1 cellular context compared by ENCODE assay signal in genomic region chr1:58898739-58899580, GRCh38.
TF ChIP-seq lines count a peak whose summit lies in the region.

No MANE protein-coding gene starts in this region.

TF ChIP-seq in HepG2, 621 proteins besides CTCF, POLR2A, EP300 and RAD21 (continued from another document and continues in another):
- no peak for TF ChIP-seq PRDM4 (CRISPR knock-in tag; IDR thresholded peaks at IDR 0.05; ENCODE audit: borderline replicate concordance)
- TF ChIP-seq, protein P1, sequence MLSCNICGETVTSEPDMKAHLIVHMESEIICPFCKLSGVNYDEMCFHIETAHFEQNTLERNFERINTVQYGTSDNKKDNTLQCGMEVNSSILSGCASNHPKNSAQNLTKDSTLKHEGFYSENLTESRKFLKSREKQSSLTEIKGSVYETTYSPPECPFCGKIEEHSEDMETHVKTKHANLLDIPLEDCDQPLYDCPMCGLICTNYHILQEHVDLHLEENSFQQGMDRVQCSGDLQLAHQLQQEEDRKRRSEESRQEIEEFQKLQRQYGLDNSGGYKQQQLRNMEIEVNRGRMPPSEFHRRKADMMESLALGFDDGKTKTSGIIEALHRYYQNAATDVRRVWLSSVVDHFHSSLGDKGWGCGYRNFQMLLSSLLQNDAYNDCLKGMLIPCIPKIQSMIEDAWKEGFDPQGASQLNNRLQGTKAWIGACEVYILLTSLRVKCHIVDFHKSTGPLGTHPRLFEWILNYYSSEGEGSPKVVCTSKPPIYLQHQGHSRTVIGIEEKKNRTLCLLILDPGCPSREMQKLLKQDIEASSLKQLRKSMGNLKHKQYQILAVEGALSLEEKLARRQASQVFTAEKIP (CRISPR knock-in tag; IDR thresholded peaks at IDR 0.05; ENCODE audit: borderline replicate concordance) = no peak
- TF ChIP-seq, protein P2, sequence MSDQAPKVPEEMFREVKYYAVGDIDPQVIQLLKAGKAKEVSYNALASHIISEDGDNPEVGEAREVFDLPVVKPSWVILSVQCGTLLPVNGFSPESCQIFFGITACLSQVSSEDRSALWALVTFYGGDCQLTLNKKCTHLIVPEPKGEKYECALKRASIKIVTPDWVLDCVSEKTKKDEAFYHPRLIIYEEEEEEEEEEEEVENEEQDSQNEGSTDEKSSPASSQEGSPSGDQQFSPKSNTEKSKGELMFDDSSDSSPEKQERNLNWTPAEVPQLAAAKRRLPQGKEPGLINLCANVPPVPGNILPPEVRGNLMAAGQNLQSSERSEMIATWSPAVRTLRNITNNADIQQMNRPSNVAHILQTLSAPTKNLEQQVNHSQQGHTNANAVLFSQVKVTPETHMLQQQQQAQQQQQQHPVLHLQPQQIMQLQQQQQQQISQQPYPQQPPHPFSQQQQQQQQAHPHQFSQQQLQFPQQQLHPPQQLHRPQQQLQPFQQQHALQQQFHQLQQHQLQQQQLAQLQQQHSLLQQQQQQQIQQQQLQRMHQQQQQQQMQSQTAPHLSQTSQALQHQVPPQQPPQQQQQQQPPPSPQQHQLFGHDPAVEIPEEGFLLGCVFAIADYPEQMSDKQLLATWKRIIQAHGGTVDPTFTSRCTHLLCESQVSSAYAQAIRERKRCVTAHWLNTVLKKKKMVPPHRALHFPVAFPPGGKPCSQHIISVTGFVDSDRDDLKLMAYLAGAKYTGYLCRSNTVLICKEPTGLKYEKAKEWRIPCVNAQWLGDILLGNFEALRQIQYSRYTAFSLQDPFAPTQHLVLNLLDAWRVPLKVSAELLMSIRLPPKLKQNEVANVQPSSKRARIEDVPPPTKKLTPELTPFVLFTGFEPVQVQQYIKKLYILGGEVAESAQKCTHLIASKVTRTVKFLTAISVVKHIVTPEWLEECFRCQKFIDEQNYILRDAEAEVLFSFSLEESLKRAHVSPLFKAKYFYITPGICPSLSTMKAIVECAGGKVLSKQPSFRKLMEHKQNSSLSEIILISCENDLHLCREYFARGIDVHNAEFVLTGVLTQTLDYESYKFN (CRISPR knock-in tag; conservative IDR thresholded peaks at IDR 0.05) = peak; percentile 93
- no peak for TF ChIP-seq ZNF83 (CRISPR knock-in tag; IDR thresholded peaks at IDR 0.05; ENCODE audit: borderline replicate concordance)
- peak; percentile 96 for TF ChIP-seq HNF4A (CRISPR knock-in tag; IDR thresholded peaks at IDR 0.05)
- no peak for TF ChIP-seq ZFP36 (IDR thresholded peaks at IDR 0.05; ENCODE audit: borderline replicate concordance, low read depth, low read length, partially characterized antibody)
- peak; percentile 33; the same call in 1 of the 2 replicates for TF ChIP-seq ZNF263 (CRISPR knock-in tag; IDR thresholded peaks at IDR 0.05)
- TF ChIP-seq ZNF180 (CRISPR knock-in tag; IDR thresholded peaks at IDR 0.05; ENCODE audit: borderline replicate concordance, low read depth) = no peak
- TF ChIP-seq, protein P3, sequence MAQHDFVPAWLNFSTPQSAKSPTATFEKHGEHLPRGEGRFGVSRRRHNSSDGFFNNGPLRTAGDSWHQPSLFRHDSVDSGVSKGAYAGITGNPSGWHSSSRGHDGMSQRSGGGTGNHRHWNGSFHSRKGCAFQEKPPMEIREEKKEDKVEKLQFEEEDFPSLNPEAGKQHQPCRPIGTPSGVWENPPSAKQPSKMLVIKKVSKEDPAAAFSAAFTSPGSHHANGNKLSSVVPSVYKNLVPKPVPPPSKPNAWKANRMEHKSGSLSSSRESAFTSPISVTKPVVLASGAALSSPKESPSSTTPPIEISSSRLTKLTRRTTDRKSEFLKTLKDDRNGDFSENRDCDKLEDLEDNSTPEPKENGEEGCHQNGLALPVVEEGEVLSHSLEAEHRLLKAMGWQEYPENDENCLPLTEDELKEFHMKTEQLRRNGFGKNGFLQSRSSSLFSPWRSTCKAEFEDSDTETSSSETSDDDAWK (CRISPR knock-in tag; IDR thresholded peaks at IDR 0.05) = no peak
- TF ChIP-seq ZKSCAN5 (CRISPR knock-in tag; IDR thresholded peaks at IDR 0.05) = no peak
- TF ChIP-seq ZFYVE20 (CRISPR knock-in tag; IDR thresholded peaks at IDR 0.05; ENCODE audit: borderline replicate concordance, low read depth) = no peak
- TF ChIP-seq GABPA (IDR thresholded peaks at IDR 0.05; ENCODE audit: low read depth, low read length) = no peak
- peak; percentile 49; the same call in 1 of the 2 replicates for TF ChIP-seq GABPA (CRISPR knock-in tag; IDR thresholded peaks at IDR 0.05; ENCODE audit: low read depth)
- TF ChIP-seq ATF4 (CRISPR knock-in tag; IDR thresholded peaks at IDR 0.05) = no peak
- TF ChIP-seq MIER3 (CRISPR knock-in tag; IDR thresholded peaks at IDR 0.05; ENCODE audit: borderline replicate concordance) = peak; percentile 80; the same call in 1 of the 2 replicates
- TF ChIP-seq, protein P4, sequence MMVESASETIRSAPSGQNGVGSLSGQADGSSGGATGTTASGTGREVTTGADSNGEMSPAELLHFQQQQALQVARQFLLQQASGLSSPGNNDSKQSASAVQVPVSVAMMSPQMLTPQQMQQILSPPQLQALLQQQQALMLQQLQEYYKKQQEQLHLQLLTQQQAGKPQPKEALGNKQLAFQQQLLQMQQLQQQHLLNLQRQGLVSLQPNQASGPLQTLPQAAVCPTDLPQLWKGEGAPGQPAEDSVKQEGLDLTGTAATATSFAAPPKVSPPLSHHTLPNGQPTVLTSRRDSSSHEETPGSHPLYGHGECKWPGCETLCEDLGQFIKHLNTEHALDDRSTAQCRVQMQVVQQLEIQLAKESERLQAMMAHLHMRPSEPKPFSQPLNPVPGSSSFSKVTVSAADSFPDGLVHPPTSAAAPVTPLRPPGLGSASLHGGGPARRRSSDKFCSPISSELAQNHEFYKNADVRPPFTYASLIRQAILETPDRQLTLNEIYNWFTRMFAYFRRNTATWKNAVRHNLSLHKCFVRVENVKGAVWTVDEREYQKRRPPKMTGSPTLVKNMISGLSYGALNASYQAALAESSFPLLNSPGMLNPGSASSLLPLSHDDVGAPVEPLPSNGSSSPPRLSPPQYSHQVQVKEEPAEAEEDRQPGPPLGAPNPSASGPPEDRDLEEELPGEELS (CRISPR knock-in tag; IDR thresholded peaks at IDR 0.05) = peak; percentile 89
- TF ChIP-seq, protein P5, sequence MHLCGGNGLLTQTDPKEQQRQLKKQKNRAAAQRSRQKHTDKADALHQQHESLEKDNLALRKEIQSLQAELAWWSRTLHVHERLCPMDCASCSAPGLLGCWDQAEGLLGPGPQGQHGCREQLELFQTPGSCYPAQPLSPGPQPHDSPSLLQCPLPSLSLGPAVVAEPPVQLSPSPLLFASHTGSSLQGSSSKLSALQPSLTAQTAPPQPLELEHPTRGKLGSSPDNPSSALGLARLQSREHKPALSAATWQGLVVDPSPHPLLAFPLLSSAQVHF (CRISPR knock-in tag; IDR thresholded peaks at IDR 0.05) = no peak
- TF ChIP-seq ZNF672 (CRISPR knock-in tag; IDR thresholded peaks at IDR 0.05) = no peak
- TF ChIP-seq GLI4 (CRISPR knock-in tag; IDR thresholded peaks at IDR 0.05; ENCODE audit: borderline replicate concordance) = no peak
- peak; percentile 85 for TF ChIP-seq PATZ1 (CRISPR knock-in tag; IDR thresholded peaks at IDR 0.05)
- peak; percentile 93 for TF ChIP-seq BCL6 (CRISPR knock-in tag; IDR thresholded peaks at IDR 0.05)
- no peak for TF ChIP-seq ZNF274 (CRISPR knock-in tag; IDR thresholded peaks at IDR 0.05)
- no peak for TF ChIP-seq SMARCE1 (IDR thresholded peaks at IDR 0.05; ENCODE audit: borderline replicate concordance)
- no peak for TF ChIP-seq RARG (CRISPR knock-in tag; IDR thresholded peaks at IDR 0.05; ENCODE audit: low read depth)
- TF ChIP-seq ZNF367 (CRISPR knock-in tag; IDR thresholded peaks at IDR 0.05; ENCODE audit: borderline replicate concordance) = no peak
- TF ChIP-seq, protein P6, sequence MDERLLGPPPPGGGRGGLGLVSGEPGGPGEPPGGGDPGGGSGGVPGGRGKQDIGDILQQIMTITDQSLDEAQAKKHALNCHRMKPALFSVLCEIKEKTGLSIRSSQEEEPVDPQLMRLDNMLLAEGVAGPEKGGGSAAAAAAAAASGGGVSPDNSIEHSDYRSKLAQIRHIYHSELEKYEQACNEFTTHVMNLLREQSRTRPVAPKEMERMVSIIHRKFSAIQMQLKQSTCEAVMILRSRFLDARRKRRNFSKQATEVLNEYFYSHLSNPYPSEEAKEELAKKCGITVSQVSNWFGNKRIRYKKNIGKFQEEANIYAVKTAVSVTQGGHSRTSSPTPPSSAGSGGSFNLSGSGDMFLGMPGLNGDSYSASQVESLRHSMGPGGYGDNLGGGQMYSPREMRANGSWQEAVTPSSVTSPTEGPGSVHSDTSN (CRISPR knock-in tag; IDR thresholded peaks at IDR 0.05) = no peak
- TF ChIP-seq, protein P7, sequence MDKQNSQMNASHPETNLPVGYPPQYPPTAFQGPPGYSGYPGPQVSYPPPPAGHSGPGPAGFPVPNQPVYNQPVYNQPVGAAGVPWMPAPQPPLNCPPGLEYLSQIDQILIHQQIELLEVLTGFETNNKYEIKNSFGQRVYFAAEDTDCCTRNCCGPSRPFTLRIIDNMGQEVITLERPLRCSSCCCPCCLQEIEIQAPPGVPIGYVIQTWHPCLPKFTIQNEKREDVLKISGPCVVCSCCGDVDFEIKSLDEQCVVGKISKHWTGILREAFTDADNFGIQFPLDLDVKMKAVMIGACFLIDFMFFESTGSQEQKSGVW (CRISPR knock-in tag; IDR thresholded peaks at IDR 0.05; ENCODE audit: borderline replicate concordance) = no peak
- no peak for TF ChIP-seq TRIM22 (IDR thresholded peaks at IDR 0.05)
- TF ChIP-seq AGO1 (IDR thresholded peaks at IDR 0.05; ENCODE audit: low read depth, low read length, poor library complexity, severe bottlenecking) = no peak
- TF ChIP-seq, protein P8, sequence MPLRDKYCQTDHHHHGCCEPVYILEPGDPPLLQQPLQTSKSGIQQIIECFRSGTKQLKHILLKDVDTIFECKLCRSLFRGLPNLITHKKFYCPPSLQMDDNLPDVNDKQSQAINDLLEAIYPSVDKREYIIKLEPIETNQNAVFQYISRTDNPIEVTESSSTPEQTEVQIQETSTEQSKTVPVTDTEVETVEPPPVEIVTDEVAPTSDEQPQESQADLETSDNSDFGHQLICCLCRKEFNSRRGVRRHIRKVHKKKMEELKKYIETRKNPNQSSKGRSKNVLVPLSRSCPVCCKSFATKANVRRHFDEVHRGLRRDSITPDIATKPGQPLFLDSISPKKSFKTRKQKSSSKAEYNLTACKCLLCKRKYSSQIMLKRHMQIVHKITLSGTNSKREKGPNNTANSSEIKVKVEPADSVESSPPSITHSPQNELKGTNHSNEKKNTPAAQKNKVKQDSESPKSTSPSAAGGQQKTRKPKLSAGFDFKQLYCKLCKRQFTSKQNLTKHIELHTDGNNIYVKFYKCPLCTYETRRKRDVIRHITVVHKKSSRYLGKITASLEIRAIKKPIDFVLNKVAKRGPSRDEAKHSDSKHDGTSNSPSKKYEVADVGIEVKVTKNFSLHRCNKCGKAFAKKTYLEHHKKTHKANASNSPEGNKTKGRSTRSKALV (CRISPR knock-in tag; IDR thresholded peaks at IDR 0.05) = 0 out of 2 replicates have a peak, but pooled peaks have one; percentile 31
- TF ChIP-seq, protein P9, sequence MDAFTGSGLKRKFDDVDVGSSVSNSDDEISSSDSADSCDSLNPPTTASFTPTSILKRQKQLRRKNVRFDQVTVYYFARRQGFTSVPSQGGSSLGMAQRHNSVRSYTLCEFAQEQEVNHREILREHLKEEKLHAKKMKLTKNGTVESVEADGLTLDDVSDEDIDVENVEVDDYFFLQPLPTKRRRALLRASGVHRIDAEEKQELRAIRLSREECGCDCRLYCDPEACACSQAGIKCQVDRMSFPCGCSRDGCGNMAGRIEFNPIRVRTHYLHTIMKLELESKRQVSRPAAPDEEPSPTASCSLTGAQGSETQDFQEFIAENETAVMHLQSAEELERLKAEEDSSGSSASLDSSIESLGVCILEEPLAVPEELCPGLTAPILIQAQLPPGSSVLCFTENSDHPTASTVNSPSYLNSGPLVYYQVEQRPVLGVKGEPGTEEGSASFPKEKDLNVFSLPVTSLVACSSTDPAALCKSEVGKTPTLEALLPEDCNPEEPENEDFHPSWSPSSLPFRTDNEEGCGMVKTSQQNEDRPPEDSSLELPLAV (CRISPR knock-in tag; conservative IDR thresholded peaks at IDR 0.05; ENCODE audit: low read depth) = no peak
- peak; percentile 84 for TF ChIP-seq MED8 (CRISPR knock-in tag; IDR thresholded peaks at IDR 0.05; ENCODE audit: insufficient replicate concordance)
